13 cellular contexts compared by ENCODE assay signal in genomic region chr2:201999289-201999688, GRCh38.
"Had no signal": no experiment of that assay in that cellular context is flagged by ENCODE, and none has a peak within 500 bp of the region (broad histone marks: within the 10 kb centered on the region; RNA-seq: fewer than 3 reads in every experiment).

No MANE protein-coding gene starts in this region.

- H3K4me1 Mint-ChIP-seq: activated CD4-positive, alpha-beta memory T cell treated with anti-CD3 and anti-CD28 coated beads, Interleukin-2, amount 10 ng/mL, durations not matched to agents 7 days and 5 days; immature natural killer cell; naive thymus-derived CD4-positive, alpha-beta T cell had no signal

- H3K9me3 ChIP-seq: SJSA1, thyroid gland had no signal

- ATAC-seq: activated naive CD8-positive, alpha-beta T cell treated with anti-CD3 and anti-CD28 coated beads, Interleukin-2, amount 50 U/mL, for 24 hours; activated T-cell treated with anti-CD3 and anti-CD28 coated beads, Interleukin-2, amount 50 U/mL, for 72 hours; effector memory CD8-positive, alpha-beta T cell; naive thymus-derived CD4-positive, alpha-beta T cell had no signal

- H3K27me3 ChIP-seq: SJSA1, thyroid gland had no signal

- H3K27me3 Mint-ChIP-seq: activated naive CD8-positive, alpha-beta T cell treated with anti-CD3 and anti-CD28 coated beads, Interleukin-2, amount 50 U/mL, for 24 hours; dendritic cell treated with granulocyte-macrophage colony-stimulating factor and Interleukin-4, amounts not matched to agents 40 ng/mL and 50 ng/mL, for 4 days had no signal

- H3K36me3 Mint-ChIP-seq: immature natural killer cell; naive thymus-derived CD4-positive, alpha-beta T cell had no signal

- H3K9me3 Mint-ChIP-seq: activated CD4-positive, alpha-beta memory T cell treated with anti-CD3 and anti-CD28 coated beads, Interleukin-2, amount 10 ng/mL, durations not matched to agents 7 days and 5 days; activated naive CD8-positive, alpha-beta T cell treated with anti-CD3 and anti-CD28 coated beads, Interleukin-2, amount 50 U/mL, for 24 hours; activated T-cell treated with anti-CD3 and anti-CD28 coated beads, Interleukin-2, amount 50 U/mL, for 72 hours; dendritic cell treated with granulocyte-macrophage colony-stimulating factor and Interleukin-4, amounts not matched to agents 40 ng/mL and 50 ng/mL, for 4 days; effector memory CD8-positive, alpha-beta T cell; immature natural killer cell; naive thymus-derived CD4-positive, alpha-beta T cell had no signal

- DNase-seq: activated CD4-positive, alpha-beta memory T cell treated with anti-CD3 and anti-CD28 coated beads, Interleukin-2, amount 10 ng/mL, durations not matched to agents 7 days and 5 days; activated CD4-positive, alpha-beta T cell treated with anti-CD3 and anti-CD28 coated beads for 1 hour; activated naive CD8-positive, alpha-beta T cell treated with anti-CD3 and anti-CD28 coated beads, Interleukin-2, amount 50 U/mL, for 24 hours; activated T-cell treated with anti-CD3 and anti-CD28 coated beads, Interleukin-2, amount 50 U/mL, for 72 hours; caudate nucleus; effector memory CD8-positive, alpha-beta T cell; immature natural killer cell; naive thymus-derived CD4-positive, alpha-beta T cell; T-helper 9 cell; thyroid gland had no signal

- H3K4me3 ChIP-seq: SJSA1, skin epidermis, thyroid gland had no signal

- H3K27ac Mint-ChIP-seq: activated CD4-positive, alpha-beta memory T cell treated with anti-CD3 and anti-CD28 coated beads, Interleukin-2, amount 10 ng/mL, durations not matched to agents 7 days and 5 days; activated naive CD8-positive, alpha-beta T cell treated with anti-CD3 and anti-CD28 coated beads, Interleukin-2, amount 50 U/mL, for 24 hours; activated T-cell treated with anti-CD3 and anti-CD28 coated beads, Interleukin-2, amount 50 U/mL, for 72 hours; dendritic cell treated with granulocyte-macrophage colony-stimulating factor and Interleukin-4, amounts not matched to agents 40 ng/mL and 50 ng/mL, for 4 days; effector memory CD8-positive, alpha-beta T cell; immature natural killer cell; naive thymus-derived CD4-positive, alpha-beta T cell had no signal

- H3K4me3 Mint-ChIP-seq: activated CD4-positive, alpha-beta memory T cell treated with anti-CD3 and anti-CD28 coated beads, Interleukin-2, amount 10 ng/mL, durations not matched to agents 7 days and 5 days; activated naive CD8-positive, alpha-beta T cell treated with anti-CD3 and anti-CD28 coated beads, Interleukin-2, amount 50 U/mL, for 24 hours; activated T-cell treated with anti-CD3 and anti-CD28 coated beads, Interleukin-2, amount 50 U/mL, for 72 hours; dendritic cell treated with granulocyte-macrophage colony-stimulating factor and Interleukin-4, amounts not matched to agents 40 ng/mL and 50 ng/mL, for 4 days; effector memory CD8-positive, alpha-beta T cell; immature natural killer cell; naive thymus-derived CD4-positive, alpha-beta T cell had no signal

- H3K27ac ChIP-seq: SJSA1, thyroid gland had no signal

- H3K4me1 ChIP-seq: SJSA1, thyroid gland had no signal

- H3K36me3 ChIP-seq: SJSA1, thyroid gland had no signal
